21 cellular contexts compared by ENCODE assay signal in the genomic region with DNA sequence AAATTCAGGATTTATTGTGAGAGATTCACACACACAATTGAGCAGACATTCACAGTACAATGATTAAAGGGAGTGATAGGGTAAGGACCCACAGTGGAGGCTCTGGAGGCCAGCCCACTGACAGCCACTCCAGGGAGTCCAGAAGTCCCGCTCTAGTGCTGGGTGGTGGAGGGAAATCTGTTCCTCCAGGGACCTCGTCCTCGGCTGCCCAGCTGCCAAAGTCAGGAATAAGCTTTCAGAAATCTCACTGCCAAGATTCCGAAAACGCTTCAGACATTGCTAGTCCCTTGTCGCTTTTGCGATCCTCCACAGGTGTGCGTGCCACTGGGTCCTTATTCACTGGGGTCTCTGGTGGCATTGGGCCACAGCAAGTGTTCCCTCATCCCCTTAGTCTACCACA. TPM values are rescaled to one million over a fixed set of nuclear protein-coding genes. Genes with fewer than 3 reads are reported as not detected.
A peak's percentile ranks its signal among the peaks of the same experiment; 100 is the strongest.
DNase-seq lines count a peak whose midpoint lies in the region; ATAC-seq, FAIRE-seq and TF ChIP-seq lines count a peak whose summit lies in the region.
"Had no signal": no experiment of that assay in that cellular context is flagged by ENCODE, and none has a peak within 500 bp of the region (broad histone marks: within the 10 kb centered on the region; RNA-seq: fewer than 3 reads in every experiment).

No MANE protein-coding gene starts in this region.

- SMC1A ChIA-PET in GM12878 (lab: Charles Lee; ENCODE audit: uncharacterized antibody, unreplicated experiment), result interaction anchor here (1.1 to 5.6 kb wide), 2 partner anchors 60 to 65 kb away, joined by 3 to 47 read pairs; no protein-coding TSS in a partner anchor

- RAD21 ChIA-PET in GM12878 (lab: Charles Lee; ENCODE audit: unreplicated experiment), result interaction anchor here (0.6 to 1.8 kb wide), 4 partner anchors 17 to 61 kb away, joined by 3 to 6 read pairs (median 4); no protein-coding TSS in a partner anchor

- intact Hi-C loops in natural killer cell (cut with micrococcal nuclease) (no loop called here), GM12878 (cut with micrococcal nuclease; ENCODE audit: unreplicated experiment) (no loop called here)

- no peak for TF ChIP-seq RAD21 in GM12878 (IDR thresholded peaks at IDR 0.05; ENCODE audit: insufficient read depth, low read depth, low read length)

- H3K4me1 ChIP-seq in GM12878 (ENCODE audit: control insufficient read depth, insufficient read depth, low read length), result peaks cover 54% of the 10 kb centered on the region
- H3K4me1 ChIP-seq: prostate gland had no signal

- CTCF ChIA-PET in GM12878 (lab: Yijun Ruan, JAX), result interaction anchor here (1.4 kb wide), 1 partner anchor 145 kb away, joined by 4 read pairs; no protein-coding TSS in a partner anchor

- no peak for DNase-seq in natural killer cell
- DNase-seq in natural killer cell treated with Interleukin-12 subunit alpha and Interleukin-12 subunit beta and Interleukin-15 and Interleukin-18, amount 100 ng/mL, for 72 hours (ENCODE audit: low spot score), result no peak
- DNase-seq in GM12878 (ENCODE audit: low read depth, low spot score), result no peak
- no peak for DNase-seq in AG08396 (ENCODE audit: low spot score)
- no peak for DNase-seq in NCI-H1436 treated with DMSO at 0.1 percent for 48 hours (lab: John Stamatoyannopoulos, UW)
- DNase-seq in KBM-7, result no peak
- DNase-seq: C1 segment of cervical spinal cord; DMS53; effector CD8-positive, alpha-beta T cell; HCEC 1CT; mammary epithelial cell; MV-4-11; NCI-H524 treated with DMSO at 0.1 percent for 48 hours; PC-3 had no signal

- 98% methylated on average over 8 of the region's 8 CpGs for WGBS in GM12878 (ENCODE audit: insufficient coverage, insufficient replicate concordance, low lambda C conversion rate, missing lambda C conversion rate)

- H2AFZ ChIP-seq in GM12878 (ENCODE audit: control insufficient read depth, low read depth, low read length), result no peak overlapping the region

- POLR2A ChIA-PET in GM12878 (lab: Charles Lee), result interaction anchor here (0.7 to 7.8 kb wide), 2 partner anchors 60 to 66 kb away, joined by 3 to 80 read pairs; no protein-coding TSS in a partner anchor

- peaks cover 5% of the 10 kb centered on the region; the same call in 2 of the 3 replicates for H3K9me3 ChIP-seq in GM12878 (replicated peaks; ENCODE audit: control insufficient read depth, insufficient read depth, low read length)
- H3K9me3 ChIP-seq: prostate gland, thoracic aorta had no signal

- H3K36me3 ChIP-seq in GM12878 (ENCODE audit: control insufficient read depth in 2 of 2, insufficient read depth in 2 of 2, low read length in 1 of 2), result peaks cover 10 to 51% of the 10 kb centered on the region in 2 experiments
- H3K36me3 ChIP-seq: cardiac muscle cell, prostate gland had no signal

- peak overlapping the region; percentile 100 for H3K27ac ChIP-seq in GM12878 (ENCODE audit: control insufficient read depth, insufficient read depth)
- H3K27ac ChIP-seq: cardiac muscle cell, prostate gland, thoracic aorta had no signal

- H3K9ac ChIP-seq in GM12878 (ENCODE audit: control insufficient read depth, insufficient read depth, low read length), result peak overlapping the region; percentile 100

- TF ChIP-seq CTCF in natural killer cell (IDR thresholded peaks at IDR 0.05) (no peak), GM12878 (IDR thresholded peaks at IDR 0.05 in 2 of 3, conservative IDR thresholded peaks at IDR 0.05 in 1 of 3; ENCODE audit: control insufficient read depth in 2 of 3, extremely low read depth in 1 of 3, insufficient read depth in 1 of 3, low read depth in 3 of 3, low read length in 3 of 3) (no peak)

- H3K27ac Mint-ChIP-seq in natural killer cell, result peak overlapping the region; percentile 34 to 96
- H3K27ac Mint-ChIP-seq in natural killer cell treated with Interleukin-12 subunit alpha and Interleukin-12 subunit beta and Interleukin-15 and Interleukin-18, amount 100 ng/mL, for 72 hours, result no peak overlapping the region

- no peaks in the 10 kb centered on the region for H3K9me3 Mint-ChIP-seq in natural killer cell
- H3K9me3 Mint-ChIP-seq in natural killer cell treated with Interleukin-12 subunit alpha and Interleukin-12 subunit beta and Interleukin-15 and Interleukin-18, amount 100 ng/mL, for 72 hours, result no peaks in the 10 kb centered on the region

- peaks cover 12 to 22% of the 10 kb centered on the region in 2 donors for H3K4me1 Mint-ChIP-seq in natural killer cell
- H3K4me1 Mint-ChIP-seq in natural killer cell treated with Interleukin-12 subunit alpha and Interleukin-12 subunit beta and Interleukin-15 and Interleukin-18, amount 100 ng/mL, for 72 hours (ENCODE audit: low read depth in 2 of 2), result peaks cover 8 to 15% of the 10 kb centered on the region in 2 donors

- TF ChIP-seq POLR2A in GM18526 (IDR thresholded peaks at IDR 0.05; ENCODE audit: extremely low read depth, insufficient read length), result peak; percentile 19
- TF ChIP-seq POLR2A in GM12878 (IDR thresholded peaks at IDR 0.05; ENCODE audit: low read depth, low read length), result peak; percentile 62; the same call in 1 of the 2 replicates

- peak overlapping the region; percentile 93 for H3K4me3 ChIP-seq in GM12878
- H3K4me3 ChIP-seq: cardiac muscle cell, prostate gland, smooth muscle cell, thoracic aorta had no signal

- H3K27me3 ChIP-seq in GM12878 (replicated peaks in 1 of 2; ENCODE audit: control insufficient read depth in 2 of 2, insufficient read depth in 2 of 2, low read length in 1 of 2), result no peaks in the 10 kb centered on the region

- no peaks in the 10 kb centered on the region for H3K27me3 Mint-ChIP-seq in natural killer cell (ENCODE audit: low read depth in 2 of 2)
- H3K27me3 Mint-ChIP-seq in natural killer cell treated with Interleukin-12 subunit alpha and Interleukin-12 subunit beta and Interleukin-15 and Interleukin-18, amount 100 ng/mL, for 72 hours, result no peaks in the 10 kb centered on the region

- peaks cover 84% of the 10 kb centered on the region for H3K79me2 ChIP-seq in GM12878 (ENCODE audit: control insufficient read depth, insufficient read depth, low read length)

- peak overlapping the region; percentile 97 for H3K4me3 Mint-ChIP-seq in natural killer cell
- H3K4me3 Mint-ChIP-seq in natural killer cell treated with Interleukin-12 subunit alpha and Interleukin-12 subunit beta and Interleukin-15 and Interleukin-18, amount 100 ng/mL, for 72 hours, result no peak overlapping the region

- H3K36me3 Mint-ChIP-seq in natural killer cell, result no peaks in the 10 kb centered on the region
- H3K36me3 Mint-ChIP-seq in natural killer cell treated with Interleukin-12 subunit alpha and Interleukin-12 subunit beta and Interleukin-15 and Interleukin-18, amount 100 ng/mL, for 72 hours, result peaks cover 2% of the 10 kb centered on the region

- H3K4me2 ChIP-seq in GM12878 (ENCODE audit: control insufficient read depth, insufficient read depth), result peak overlapping the region; percentile 90
- H3K4me2 ChIP-seq: smooth muscle cell had no signal

- H4K20me1 ChIP-seq in GM12878 (ENCODE audit: control insufficient read depth, insufficient read depth), result peaks cover 23% of the 10 kb centered on the region

- BruUV-seq in GM12878 (replicated peaks; lab: Mats Ljungman, UMichigan), result no TSS peak

- no peak for FAIRE-seq in GM12878 (lab: Jason Lieb, UNC)
- FAIRE-seq: keratinocyte, TTC549 had no signal

- no peak for TF ChIP-seq EP300 in GM12878 (IDR thresholded peaks at IDR 0.05; ENCODE audit: borderline replicate concordance in 1 of 2, control insufficient read depth in 1 of 2, low read depth in 2 of 2, low read length in 2 of 2)

- in situ Hi-C loops in GM12878 (cut with MboI), result no loop called here
- in situ Hi-C loops in KBM-7 (cut with MboI; ENCODE audit: low pct_unique_long_range_greater_than_20kb, low sequenced_read_pairs), result no loop called here

- ATAC-seq in natural killer cell, result no peak
- ATAC-seq in natural killer cell treated with Interleukin-12 subunit alpha and Interleukin-12 subunit beta and Interleukin-15 and Interleukin-18, amount 100 ng/mL, for 72 hours, result no peak
- no peak for ATAC-seq in GM12878
- ATAC-seq: PC-3 had no signal

TF ChIP-seq in GM12878, 131 proteins besides CTCF, POLR2A, EP300 and RAD21 (continues in another document):
- TF ChIP-seq POLR2AphosphoS5 (IDR thresholded peaks at IDR 0.05; ENCODE audit: low read length), result peak; percentile 18; the same call in 1 of the 2 replicates
- TF ChIP-seq HCFC1 (IDR thresholded peaks at IDR 0.05; ENCODE audit: low read length), result no peak
- TF ChIP-seq TCF7 (IDR thresholded peaks at IDR 0.05; ENCODE audit: borderline replicate concordance), result no peak
- TF ChIP-seq EGR1 (IDR thresholded peaks at IDR 0.05; ENCODE audit: borderline replicate concordance in 1 of 2, low read depth in 2 of 2, low read length in 2 of 2), result no peak
- TF ChIP-seq, protein P1, sequence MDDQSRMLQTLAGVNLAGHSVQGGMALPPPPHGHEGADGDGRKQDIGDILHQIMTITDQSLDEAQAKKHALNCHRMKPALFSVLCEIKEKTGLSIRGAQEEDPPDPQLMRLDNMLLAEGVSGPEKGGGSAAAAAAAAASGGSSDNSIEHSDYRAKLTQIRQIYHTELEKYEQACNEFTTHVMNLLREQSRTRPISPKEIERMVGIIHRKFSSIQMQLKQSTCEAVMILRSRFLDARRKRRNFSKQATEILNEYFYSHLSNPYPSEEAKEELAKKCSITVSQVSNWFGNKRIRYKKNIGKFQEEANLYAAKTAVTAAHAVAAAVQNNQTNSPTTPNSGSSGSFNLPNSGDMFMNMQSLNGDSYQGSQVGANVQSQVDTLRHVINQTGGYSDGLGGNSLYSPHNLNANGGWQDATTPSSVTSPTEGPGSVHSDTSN (IDR thresholded peaks at IDR 0.05; ENCODE audit: insufficient replicate concordance, low read depth, low read length), result no peak

RNA-seq across cellular contexts. Expression of a gene that starts 2.3 kb away (rescaled TPM):
- total RNA-seq in natural killer cell (10 to 100 TPM; 22.7 to 67.0 (median 60.6) TPM), GM12878 (2014; rRNA removed) (385 and 432 TPM in 2 replicates), GM12878 (2014; rRNA removed; fragmentation: Illumina TruSeq; extraction: Trizol) (354 and 364 TPM in 2 replicates), GM12878 (2021) (380 and 405 TPM in 2 replicates)
- 10 to 100 TPM; 10.9 to 19.2 TPM for total RNA-seq in natural killer cell treated with Interleukin-12 subunit alpha and Interleukin-12 subunit beta and Interleukin-15 and Interleukin-18, amount 100 ng/mL, for 72 hours
- total RNA-seq in GM12878 (2013; cell fraction: nucleolus; rRNA removed), result 488 and 545 TPM in 2 replicates
- polyA plus RNA-seq in GM12878 (2011; ENCODE audit: low read depth), result 255 TPM
- polyA plus RNA-seq in GM12878 (2011; rRNA removed) (337 and 367 TPM in 2 replicates), GM12878 (2014; fragmentation: Illumina TruSeq; extraction: Trizol) (293 and 352 TPM in 2 replicates), GM12878 (2014; fragmentation: Nextera tagmentation; extraction: Ambion mirVana) (10 to 100 TPM; 75.9 to 90.9 TPM), GM12878 (2014; rRNA removed) (308 and 311 TPM in 2 replicates), GM12878 (2016; fragmentation: Nextera tagmentation; extraction: Ambion mirVana) (100 to 1,000 TPM; 242 to 247 TPM)
- polyA plus RNA-seq in GM12878 (2011; cell fraction: cytosol; rRNA removed), result 403 and 416 TPM in 2 replicates
- 596 and 625 TPM in 2 replicates for polyA plus RNA-seq in GM12878 (2011; cell fraction: nucleus; rRNA removed)
- polyA plus RNA-seq in GM12878 (2012), result 327 and 366 TPM in 2 replicates
- 680 and 808 TPM in 2 replicates for polyA minus RNA-seq in GM12878 (2011; rRNA and poly(A)+ RNA removed)
- polyA minus RNA-seq in GM12878 (2011; cell fraction: cytosol; rRNA and poly(A)+ RNA removed), result 217 and 223 TPM in 2 replicates
- polyA minus RNA-seq in GM12878 (2011; cell fraction: nucleus; rRNA and poly(A)+ RNA removed), result 429 and 648 TPM in 2 replicates
- total RNA-seq: cardiac muscle cell had no signal
- polyA plus RNA-seq: cardiac muscle cell had no signal

Comparison
In these comparisons a context has a peak if more than half of its experiments do, and no peak if none do; other contexts are left out.
1. H3K27ac Mint-ChIP-seq: peak in natural killer cell (2 of 2); none in natural killer cell treated with Interleukin-12 subunit alpha and Interleukin-12 subunit beta and Interleukin-15 and Interleukin-18, amount 100 ng/mL, for 72 hours (0 of 2).
2. RNA of a gene that starts 2.3 kb away (total RNA-seq): 354 to 545 TPM in GM12878; 22.7 to 67.0 TPM in natural killer cell and 10.9 to 19.2 TPM in natural killer cell treated with Interleukin-12 subunit alpha and Interleukin-12 subunit beta and Interleukin-15 and Interleukin-18, amount 100 ng/mL, for 72 hours; every median in the first group is over 4 times any median in the second.